ENCODE assay signal across 14 cellular contexts in genomic region chr20:5991623-5992441, GRCh38. TPM values are rescaled to one million over a fixed set of nuclear protein-coding genes. Genes with fewer than 3 reads are reported as not detected.
DNase-seq lines count a peak whose midpoint lies in the region; ATAC-seq, FAIRE-seq and TF ChIP-seq lines count a peak whose summit lies in the region.
"Had no signal": no experiment of that assay in that cellular context is flagged by ENCODE, and none has a peak within 500 bp of the region (broad histone marks: within the 10 kb centered on the region; RNA-seq: fewer than 3 reads in every experiment).

No MANE protein-coding gene starts in this region.

- peaks cover 14 to 70% of the 10 kb centered on the region in 2 experiments for H3K36me3 ChIP-seq in HepG2 (replicated peaks in 1 of 2; ENCODE audit: control insufficient read depth in 1 of 2, insufficient read depth in 2 of 2, low read length in 2 of 2)
- peaks cover 0 to 4% (median 0%) of the 10 kb centered on the region in 4 donors for H3K36me3 ChIP-seq in right lobe of liver
- peaks cover 2% of the 10 kb centered on the region for H3K36me3 ChIP-seq in kidney epithelial cell (ENCODE audit: control insufficient read depth, insufficient read depth, low read length)

- H2AFZ ChIP-seq in HepG2 (ENCODE audit: low read length): no peak overlapping the region
- H2AFZ ChIP-seq: neural progenitor cell had no signal

- no peaks in the 10 kb centered on the region for H3K79me2 ChIP-seq in HepG2 (ENCODE audit: insufficient read depth, low read length)

- intact Hi-C loops in HepG2 (cut with micrococcal nuclease; ENCODE audit: unreplicated experiment): no loop called here
- intact Hi-C loops in right lobe of liver (cut with DNase I): no loop called here
- intact Hi-C loops in left ventricle myocardium superior (cut with micrococcal nuclease): no loop called here

- no peak overlapping the region for H3K4me2 ChIP-seq in HepG2 (ENCODE audit: low read depth, low read length)
- H3K4me2 ChIP-seq: neural progenitor cell had no signal

- no peak for FAIRE-seq in HepG2 (lab: Jason Lieb, UNC)

- TF ChIP-seq POLR2A in HepG2 (IDR thresholded peaks at IDR 0.05; ENCODE audit: insufficient read depth in 1 of 2, low read depth in 2 of 2, low read length in 2 of 2) (no peak), right lobe of liver (IDR thresholded peaks at IDR 0.05) (no peak)

- H3K9ac ChIP-seq in HepG2 (ENCODE audit: insufficient read depth, low read depth, low read length): no peak overlapping the region
- H3K9ac ChIP-seq: neural progenitor cell had no signal

- no peaks in the 10 kb centered on the region for H3K4me1 ChIP-seq in HepG2 (ENCODE audit: insufficient read depth, low read length)
- H3K4me1 ChIP-seq in right lobe of liver: no peaks in the 10 kb centered on the region
- H3K4me1 ChIP-seq: heart left ventricle, neural progenitor cell had no signal

- DNase-seq in HepG2 (ENCODE audit: low spot score) (no peak), right lobe of liver (no peak), kidney epithelial cell (ENCODE audit: low read depth) (peak; percentile 42), Ammon's horn (ENCODE audit: low spot score) (no peak), HPDE6-E6E7 (ENCODE audit: extremely low spot score) (no peak), HuH-7.5 (ENCODE audit: low spot score) (no peak), left ventricle myocardium superior (no peak)
- DNase-seq: activated naive CD4-positive, alpha-beta T cell; DMS79 treated with DMSO at 0.1 percent for 48 hours; endodermal cell; heart left ventricle; left lung had no signal

- H3K9me3 ChIP-seq in HepG2 (ENCODE audit: low read length) (no peaks in the 10 kb centered on the region), right lobe of liver (no peaks in the 10 kb centered on the region)
- H3K9me3 ChIP-seq: heart left ventricle, left lung had no signal

- 93% methylated on average over 2 of the region's 2 CpGs for WGBS in HepG2 (ENCODE audit: low lambda C conversion rate)
- WGBS in right lobe of liver (ENCODE audit: insufficient coverage, low coverage, low lambda C conversion rate, missing lambda C conversion rate): 94% methylated on average over 2 of the region's 2 CpGs

- CTCF ChIA-PET in HepG2 (lab: Yijun Ruan, JAX; ENCODE audit: low intra/inter-chr PET ratio, low total read pairs): no interaction called here

- BruUV-seq in HepG2 (replicated peaks; lab: Mats Ljungman, UMichigan): no TSS peak

- POLR2A ChIA-PET in HepG2 (lab: Yijun Ruan, JAX): interaction anchor here (0.5 kb wide), 1 partner anchor 70 kb away, joined by 5 read pairs; no protein-coding TSS in a partner anchor

- H3K27me3 ChIP-seq in HepG2 (ENCODE audit: control insufficient read depth in 1 of 2, insufficient read depth in 2 of 2, low read length in 2 of 2) (no peaks in the 10 kb centered on the region), right lobe of liver (no peaks in the 10 kb centered on the region), kidney epithelial cell (ENCODE audit: control insufficient read depth, insufficient read depth, low read length) (no peaks in the 10 kb centered on the region)
- H3K27me3 ChIP-seq: heart left ventricle, left lung, neural progenitor cell had no signal

- H3K4me3 ChIP-seq in HepG2 (replicated peaks in 1 of 3; ENCODE audit: insufficient read depth in 1 of 3, low read depth in 2 of 3, low read length in 3 of 3) (no peak overlapping the region), right lobe of liver (no peak overlapping the region), kidney epithelial cell (ENCODE audit: low read depth, low read length) (no peak overlapping the region)
- H3K4me3 ChIP-seq: heart left ventricle, left lung, neural progenitor cell had no signal

- ATAC-seq in HepG2 (no peak), right lobe of liver (no peak), left ventricle myocardium superior (no peak)
- ATAC-seq: heart left ventricle, left lung had no signal

- no peak for TF ChIP-seq RAD21 in HepG2 (CRISPR knock-in tag; IDR thresholded peaks at IDR 0.05)

- no peaks in the 10 kb centered on the region for H4K20me1 ChIP-seq in HepG2 (ENCODE audit: insufficient read depth, low read length)

- H3K27ac ChIP-seq in HepG2 (ENCODE audit: extremely low read length, insufficient read depth, low read length): no peak overlapping the region
- no peak overlapping the region for H3K27ac ChIP-seq in right lobe of liver
- H3K27ac ChIP-seq in VCaP: peak overlapping the region; percentile 14; the same call in 1 of the 2 replicates
- H3K27ac ChIP-seq: heart left ventricle, left lung, neural progenitor cell had no signal

- TF ChIP-seq CTCF in HepG2 (CRISPR knock-in tag; IDR thresholded peaks at IDR 0.05) (no peak), right lobe of liver (IDR thresholded peaks at IDR 0.05) (no peak), VCaP (conservative IDR thresholded peaks at IDR 0.05) (no peak), kidney epithelial cell (IDR thresholded peaks at IDR 0.05; ENCODE audit: insufficient read depth, low read length, poor library complexity, severe bottlenecking) (no peak)

- in situ Hi-C loops in HepG2 (cut with HindIII; ENCODE audit: extremely low pct_ligation_motif_present, low pct_unique_long_range_greater_than_20kb): no loop called here

- TF ChIP-seq EP300 in HepG2 (IDR thresholded peaks at IDR 0.05; ENCODE audit: low read depth in 2 of 2, low read length in 2 of 2) (no peak), HepG2 (CRISPR knock-in tag; IDR thresholded peaks at IDR 0.05; ENCODE audit: borderline replicate concordance) (no peak)

RNA-seq across cellular contexts. Expression of gene CRLS1, which starts 14.1 kb away (rescaled TPM):
- 281 and 337 TPM in 2 replicates for total RNA-seq in HepG2 (2016; rRNA removed; fragmentation: Illumina TruSeq; extraction: Trizol)
- total RNA-seq in HepG2 (2016; cell fraction: cytosol; rRNA removed; fragmentation: Illumina TruSeq; extraction: Trizol; ENCODE audit: low read depth): 75.0 and 86.3 TPM in 2 replicates
- total RNA-seq in HepG2 (2016; cell fraction: insoluble cytoplasmic fraction; rRNA removed; fragmentation: Illumina TruSeq; extraction: Trizol): 288 and 374 TPM in 2 replicates
- 243 and 244 TPM in 2 replicates for total RNA-seq in HepG2 (2016; cell fraction: membrane; rRNA removed; fragmentation: Illumina TruSeq; extraction: Trizol)
- total RNA-seq in HepG2 (2016; cell fraction: nucleus; rRNA removed; fragmentation: Illumina TruSeq; extraction: Trizol): 171 and 177 TPM in 2 replicates
- 188 and 295 TPM in 2 replicates for polyA plus RNA-seq in HepG2 (2011; rRNA removed)
- 117 and 135 TPM in 2 replicates for polyA plus RNA-seq in HepG2 (2011; cell fraction: cytosol; rRNA removed)
- 60.7 and 71.4 TPM in 2 replicates for polyA plus RNA-seq in HepG2 (2011; cell fraction: nucleus; rRNA removed)
- 64.0 and 97.7 TPM in 2 replicates for polyA plus RNA-seq in HepG2 (2012)
- 86.8 and 106 TPM in 2 replicates for polyA plus RNA-seq in HepG2 (2016; cell fraction: cytosol; fragmentation: Illumina TruSeq; extraction: Trizol; ENCODE audit: low read depth)
- 279 and 309 TPM in 2 replicates for polyA plus RNA-seq in HepG2 (2016; cell fraction: insoluble cytoplasmic fraction; fragmentation: Illumina TruSeq; extraction: Trizol; ENCODE audit: low read depth)
- 174 and 198 TPM in 2 replicates for polyA plus RNA-seq in HepG2 (2016; cell fraction: membrane; fragmentation: Illumina TruSeq; extraction: Trizol; ENCODE audit: low read depth)
- polyA plus RNA-seq in HepG2 (2016; cell fraction: nucleus; fragmentation: Illumina TruSeq; extraction: Trizol; ENCODE audit: insufficient read depth, low read depth): 265 and 274 TPM in 2 replicates
- polyA minus RNA-seq in HepG2 (2011; rRNA and poly(A)+ RNA removed; ENCODE audit: low replicate concordance): 26.0 and 94.6 TPM in 2 replicates
- 47.1 and 47.6 TPM in 2 replicates for polyA minus RNA-seq in HepG2 (2011; cell fraction: cytosol; rRNA and poly(A)+ RNA removed)
- 58.6 and 95.4 TPM in 2 replicates for polyA minus RNA-seq in HepG2 (2011; cell fraction: nucleus; rRNA and poly(A)+ RNA removed)
- total RNA-seq in right lobe of liver: 10 to 100 TPM; 51.4 to 81.6 (median 57.3) TPM
- 33.8 and 55.8 TPM in 2 replicates for total RNA-seq in kidney epithelial cell
- 111 TPM for total RNA-seq in left ventricle myocardium superior

RNA-seq across cellular contexts. Expression of gene MCM8, which starts 41.4 kb away (rescaled TPM):
- total RNA-seq in HepG2 (2016; rRNA removed; fragmentation: Illumina TruSeq; extraction: Trizol) (59.3 and 91.2 TPM in 2 replicates), right lobe of liver (1 to 10 TPM; 1.4 to 2.5 (median 1.6) TPM), kidney epithelial cell (5.1 and 6.1 TPM in 2 replicates), left ventricle myocardium superior (6.7 TPM)
- total RNA-seq in HepG2 (2016; cell fraction: cytosol; rRNA removed; fragmentation: Illumina TruSeq; extraction: Trizol; ENCODE audit: low read depth): 15.7 and 19.4 TPM in 2 replicates
- total RNA-seq in HepG2 (2016; cell fraction: insoluble cytoplasmic fraction; rRNA removed; fragmentation: Illumina TruSeq; extraction: Trizol): 56.1 and 90.3 TPM in 2 replicates
- total RNA-seq in HepG2 (2016; cell fraction: membrane; rRNA removed; fragmentation: Illumina TruSeq; extraction: Trizol): 31.1 and 31.6 TPM in 2 replicates
- total RNA-seq in HepG2 (2016; cell fraction: nucleus; rRNA removed; fragmentation: Illumina TruSeq; extraction: Trizol): 37.2 and 42.4 TPM in 2 replicates
- polyA plus RNA-seq in HepG2 (2011; rRNA removed): 7.7 and 11.5 TPM in 2 replicates
- 4.4 and 5.6 TPM in 2 replicates for polyA plus RNA-seq in HepG2 (2011; cell fraction: cytosol; rRNA removed)
- 4.2 and 4.6 TPM in 2 replicates for polyA plus RNA-seq in HepG2 (2011; cell fraction: nucleus; rRNA removed)
- polyA plus RNA-seq in HepG2 (2012): 9.5 and 15.9 TPM in 2 replicates
- 2.3 and 2.4 TPM in 2 replicates for polyA plus RNA-seq in HepG2 (2016; cell fraction: cytosol; fragmentation: Illumina TruSeq; extraction: Trizol; ENCODE audit: low read depth)
- 54.6 and 61.4 TPM in 2 replicates for polyA plus RNA-seq in HepG2 (2016; cell fraction: insoluble cytoplasmic fraction; fragmentation: Illumina TruSeq; extraction: Trizol; ENCODE audit: low read depth)
- polyA plus RNA-seq in HepG2 (2016; cell fraction: membrane; fragmentation: Illumina TruSeq; extraction: Trizol; ENCODE audit: low read depth): 8.8 and 9.4 TPM in 2 replicates
- polyA plus RNA-seq in HepG2 (2016; cell fraction: nucleus; fragmentation: Illumina TruSeq; extraction: Trizol; ENCODE audit: insufficient read depth, low read depth): 34.3 and 37.9 TPM in 2 replicates
- polyA minus RNA-seq in HepG2 (2011; rRNA and poly(A)+ RNA removed; ENCODE audit: low replicate concordance): 4.8 and 11.3 TPM in 2 replicates
- polyA minus RNA-seq in HepG2 (2011; cell fraction: cytosol; rRNA and poly(A)+ RNA removed): 7.7 and 10.4 TPM in 2 replicates
- polyA minus RNA-seq in HepG2 (2011; cell fraction: nucleus; rRNA and poly(A)+ RNA removed): 11.6 and 11.7 TPM in 2 replicates

RNA-seq across cellular contexts. Expression of gene TRMT6, which starts 41.5 kb away (rescaled TPM):
- total RNA-seq in HepG2 (2016; rRNA removed; fragmentation: Illumina TruSeq; extraction: Trizol): 37.8 and 51.1 TPM in 2 replicates
- total RNA-seq in HepG2 (2016; cell fraction: cytosol; rRNA removed; fragmentation: Illumina TruSeq; extraction: Trizol; ENCODE audit: low read depth): 3.2 and 4.1 TPM in 2 replicates
- total RNA-seq in HepG2 (2016; cell fraction: insoluble cytoplasmic fraction; rRNA removed; fragmentation: Illumina TruSeq; extraction: Trizol): 36.1 and 50.1 TPM in 2 replicates
- 11.6 and 12.7 TPM in 2 replicates for total RNA-seq in HepG2 (2016; cell fraction: membrane; rRNA removed; fragmentation: Illumina TruSeq; extraction: Trizol)
- 19.1 and 21.2 TPM in 2 replicates for total RNA-seq in HepG2 (2016; cell fraction: nucleus; rRNA removed; fragmentation: Illumina TruSeq; extraction: Trizol)
- 8.9 and 10.5 TPM in 2 replicates for polyA plus RNA-seq in HepG2 (2011; rRNA removed)
- polyA plus RNA-seq in HepG2 (2011; cell fraction: cytosol; rRNA removed): 6.0 and 8.6 TPM in 2 replicates
- polyA plus RNA-seq in HepG2 (2011; cell fraction: nucleus; rRNA removed): 5.7 and 6.8 TPM in 2 replicates
- 14.7 and 17.7 TPM in 2 replicates for polyA plus RNA-seq in HepG2 (2012)
- 2.6 and 2.9 TPM in 2 replicates for polyA plus RNA-seq in HepG2 (2016; cell fraction: cytosol; fragmentation: Illumina TruSeq; extraction: Trizol; ENCODE audit: low read depth)
- 50.0 and 54.7 TPM in 2 replicates for polyA plus RNA-seq in HepG2 (2016; cell fraction: insoluble cytoplasmic fraction; fragmentation: Illumina TruSeq; extraction: Trizol; ENCODE audit: low read depth)
- 6.4 and 6.7 TPM in 2 replicates for polyA plus RNA-seq in HepG2 (2016; cell fraction: membrane; fragmentation: Illumina TruSeq; extraction: Trizol; ENCODE audit: low read depth)
- polyA plus RNA-seq in HepG2 (2016; cell fraction: nucleus; fragmentation: Illumina TruSeq; extraction: Trizol; ENCODE audit: insufficient read depth, low read depth): 31.4 and 32.2 TPM in 2 replicates
- polyA minus RNA-seq in HepG2 (2011; rRNA and poly(A)+ RNA removed; ENCODE audit: low replicate concordance): 2.2 and 4.1 TPM in 2 replicates
- 7.7 and 7.9 TPM in 2 replicates for polyA minus RNA-seq in HepG2 (2011; cell fraction: cytosol; rRNA and poly(A)+ RNA removed)
- 9.3 and 13.8 TPM in 2 replicates for polyA minus RNA-seq in HepG2 (2011; cell fraction: nucleus; rRNA and poly(A)+ RNA removed)
- total RNA-seq in right lobe of liver: 1 to 10 TPM; 2.8 to 5.8 (median 4.3) TPM
- 12.7 and 18.0 TPM in 2 replicates for total RNA-seq in kidney epithelial cell
- total RNA-seq in left ventricle myocardium superior: 7.1 TPM
